Comparison of ENCODE assay signal across 1 cellular context in the genomic region with DNA sequence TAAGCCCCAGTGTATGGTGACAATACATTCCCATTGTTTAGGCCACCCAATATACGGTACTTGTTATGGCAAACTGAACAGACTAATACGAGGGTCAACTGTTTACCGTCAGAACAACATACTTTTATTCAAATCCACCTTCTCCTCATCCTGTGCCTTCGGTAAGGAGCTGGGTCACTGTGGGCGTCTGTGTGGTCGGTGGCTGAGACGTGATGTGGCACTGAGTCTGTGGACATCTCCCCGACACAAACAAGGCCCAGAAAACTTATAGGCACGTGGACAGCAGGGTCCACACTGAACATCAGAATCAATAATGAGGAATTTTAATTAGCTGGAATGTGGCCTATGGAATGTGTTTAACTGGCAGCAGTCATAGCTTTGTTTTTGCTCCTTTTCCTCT.
TF ChIP-seq lines count a peak whose summit lies in the region.

No MANE protein-coding gene starts in this region.

TF ChIP-seq in H1, 55 proteins besides CTCF, POLR2A, EP300 and RAD21:
- TF ChIP-seq POU5F1 (IDR thresholded peaks at IDR 0.05; ENCODE audit: low read depth, low read length) (no peak), KDM4A (IDR thresholded peaks at IDR 0.05; ENCODE audit: low read depth, low read length, severe bottlenecking) (no peak), RBBP5 (IDR thresholded peaks at IDR 0.05; ENCODE audit: borderline replicate concordance, low read depth, low read length) (no peak), CREB1 (IDR thresholded peaks at IDR 0.05) (no peak), ZNF274 (IDR thresholded peaks at IDR 0.05; ENCODE audit: borderline replicate concordance, extremely low read depth, low read length) (no peak), CBX8 (IDR thresholded peaks at IDR 0.05; ENCODE audit: borderline replicate concordance, low read depth, low read length) (no peak), RXRA (IDR thresholded peaks at IDR 0.05; ENCODE audit: insufficient read depth, low read depth, low read length) (no peak)
TF ChIP-seq in H1: peak in this region for 0.
